In genomic region chr17:41178341-41178740, GRCh38 we compare ENCODE assay signal across 21 cellular contexts. TPM values are rescaled to one million over a fixed set of nuclear protein-coding genes. Genes with fewer than 3 reads are reported as not detected.
DNase-seq lines count a peak whose midpoint lies in the region; ATAC-seq, FAIRE-seq and TF ChIP-seq lines count a peak whose summit lies in the region.
"Had no signal": no experiment of that assay in that cellular context is flagged by ENCODE, and none has a peak within 500 bp of the region (broad histone marks: within the 10 kb centered on the region; RNA-seq: fewer than 3 reads in every experiment).

No MANE protein-coding gene starts in this region.

- intact Hi-C loops in gastrocnemius medialis (cut with DNase I; ENCODE audit: low total_unique reads) = no loop called here

- peak overlapping the region; percentile 65 for H2AFZ ChIP-seq in GM23248
- H2AFZ ChIP-seq: PC-9 had no signal

- POLR2A ChIA-PET in AG04449 (lab: Yijun Ruan, JAX) = interaction anchor here (0.9 kb wide), 1 partner anchor 17 kb away, joined by 3 read pairs; no protein-coding TSS in a partner anchor

- ATAC-seq in memory B cell (ENCODE audit: low read depth) (peak; percentile 67), gastrocnemius medialis (no peak)
- ATAC-seq: K562 had no signal

- H3K9ac ChIP-seq in GM23248 = peak overlapping the region; percentile 73

- H4K20me1 ChIP-seq in GM23248 (ENCODE audit: insufficient read depth) = no peaks in the 10 kb centered on the region

- peak; percentile 14 for DNase-seq in AG04449 (ENCODE audit: low read depth, low spot score)
- peak; percentile 90 for DNase-seq in GM23248
- DNase-seq in astrocyte of the spinal cord (ENCODE audit: low read depth, low spot score) = peak; percentile 5
- DNase-seq in memory B cell (ENCODE audit: low spot score in 2 of 2) = no peak
- DNase-seq in endothelial cell (ENCODE audit: low spot score) = no peak
- DNase-seq in gastrocnemius medialis = no peak
- DNase-seq in GM12891 (ENCODE audit: insufficient read length, low spot score) = no peak
- DNase-seq in ureter (ENCODE audit: low spot score) = no peak
- DNase-seq: activated CD4-positive, alpha-beta T cell treated with anti-CD3 and anti-CD28 coated beads for 1 hour; activated T-cell treated with anti-CD3 and anti-CD28 coated beads, Interleukin-2, amount 50 U/mL, for 48 hours; DMS79 treated with DMSO at 0.1 percent for 48 hours; NCI-H187; NCI-H510A treated with DMSO at 0.1 percent for 48 hours; PC-9; T-helper 1 cell had no signal

- peaks cover 26% of the 10 kb centered on the region for H3F3A ChIP-seq in GM23248 (ENCODE audit: insufficient read depth)

- no peak overlapping the region for H3K4me3 ChIP-seq in AG04449 (ENCODE audit: low read depth, low read length)
- H3K4me3 ChIP-seq in GM23248 = 0 out of 2 replicates have a peak overlapping the region, but pooled peaks have one; percentile 13
- no peak overlapping the region for H3K4me3 ChIP-seq in astrocyte of the spinal cord (ENCODE audit: low read depth, low read length)
- no peak overlapping the region for H3K4me3 ChIP-seq in gastrocnemius medialis
- H3K4me3 ChIP-seq: K562, PC-9 had no signal

- H3K9me3 Mint-ChIP-seq in memory B cell (no peaks in the 10 kb centered on the region), endothelial cell (ENCODE audit: unreplicated experiment) (no peaks in the 10 kb centered on the region)

- H3K79me2 ChIP-seq in GM23248 (ENCODE audit: insufficient read depth) = no peaks in the 10 kb centered on the region

- H3K4me3 Mint-ChIP-seq in memory B cell = no peak overlapping the region
- no peak overlapping the region for H3K4me3 Mint-ChIP-seq in endothelial cell (ENCODE audit: unreplicated experiment)

- H3K4me2 ChIP-seq in GM23248 (ENCODE audit: unreplicated experiment) = peak overlapping the region; percentile 5
- H3K4me2 ChIP-seq: PC-9 had no signal

- TF ChIP-seq POLR2A in gastrocnemius medialis (IDR thresholded peaks at IDR 0.05) = no peak
- no peak for TF ChIP-seq POLR2A in GM12891 (IDR thresholded peaks at IDR 0.05; ENCODE audit: low read depth, low read length)

- no peaks in the 10 kb centered on the region for H3K9me2 ChIP-seq in GM23248 (ENCODE audit: insufficient read depth)

- no peaks in the 10 kb centered on the region for H3K9me3 ChIP-seq in GM23248 (ENCODE audit: low read depth)
- H3K9me3 ChIP-seq in gastrocnemius medialis = no peaks in the 10 kb centered on the region

- H3K27me3 Mint-ChIP-seq in memory B cell = no peaks in the 10 kb centered on the region
- H3K27me3 Mint-ChIP-seq in endothelial cell (ENCODE audit: unreplicated experiment) = no peaks in the 10 kb centered on the region

- no peaks in the 10 kb centered on the region for H3K27me3 ChIP-seq in GM23248 (replicated peaks; ENCODE audit: insufficient read depth)
- H3K27me3 ChIP-seq in gastrocnemius medialis = no peaks in the 10 kb centered on the region

- H3K36me3 Mint-ChIP-seq in memory B cell (no peaks in the 10 kb centered on the region), endothelial cell (ENCODE audit: low read depth, unreplicated experiment) (no peaks in the 10 kb centered on the region)

- H3K4me1 Mint-ChIP-seq in memory B cell (peaks cover 30% of the 10 kb centered on the region), endothelial cell (ENCODE audit: unreplicated experiment) (no peaks in the 10 kb centered on the region)

- H3K4me1 ChIP-seq in GM23248 (ENCODE audit: insufficient read depth) (peaks cover 18% of the 10 kb centered on the region), gastrocnemius medialis (no peaks in the 10 kb centered on the region)

- H3K27ac Mint-ChIP-seq in memory B cell (no peak overlapping the region), endothelial cell (ENCODE audit: unreplicated experiment) (no peak overlapping the region)

- in situ Hi-C loops in GM23248 (cut with MboI) (no loop called here), astrocyte of the spinal cord (cut with HindIII; ENCODE audit: low sequenced_read_pairs) (no loop called here), gastrocnemius medialis (cut with MboI; ENCODE audit: low sequenced_read_pairs in 4 of 4) (loop anchor here in 1 of 4 donors (25.0 kb wide), 1 partner anchor 91 kb away; the partner anchor contains the start of genes KRTAP4-7 and KRTAP4-8)

- no peak for FAIRE-seq in GM12891 (lab: Jason Lieb, UNC)
- FAIRE-seq: colon, K562 had no signal

- H3K27ac ChIP-seq in GM23248 (peak overlapping the region; percentile 96), gastrocnemius medialis (no peak overlapping the region)
- H3K27ac ChIP-seq: PC-9 had no signal

- 32 to 33% methylated on average over 3 of the region's 3 CpGs for WGBS in GM23248 (ENCODE audit: low coverage in 1 of 2, low lambda C conversion rate in 2 of 2, missing lambda C conversion rate in 2 of 2), 2 experiments

- TF ChIP-seq CTCF in AG04449 (IDR thresholded peaks at IDR 0.05; ENCODE audit: insufficient read depth, low read length, missing control alignments) (no peak), astrocyte of the spinal cord (IDR thresholded peaks at IDR 0.05; ENCODE audit: low read depth, low read length) (no peak), endothelial cell (IDR thresholded peaks at IDR 0.05; ENCODE audit: unreplicated experiment) (no peak), gastrocnemius medialis (IDR thresholded peaks at IDR 0.05 in 4 of 5, conservative IDR thresholded peaks at IDR 0.05 in 1 of 5) (no peak)

- CTCF ChIA-PET in AG04449 (lab: Yijun Ruan, JAX) = interaction anchor here (1.8 kb wide), 1 partner anchor 9 kb away, joined by 5 read pairs; no protein-coding TSS in a partner anchor

- H3K36me3 ChIP-seq in GM23248 (ENCODE audit: low read depth) (no peaks in the 10 kb centered on the region), gastrocnemius medialis (no peaks in the 10 kb centered on the region)

TF ChIP-seq in GM12891, 5 proteins besides CTCF, POLR2A, EP300 and RAD21:
- no peak for TF ChIP-seq PAX5 (IDR thresholded peaks at IDR 0.05; ENCODE audit: insufficient read depth, low read length, severe bottlenecking)
- no peak for TF ChIP-seq TAF1 (IDR thresholded peaks at IDR 0.05; ENCODE audit: low read depth, low read length)
- no peak for TF ChIP-seq POLR2AphosphoS5 (IDR thresholded peaks at IDR 0.05; ENCODE audit: low read depth, low read length)
- no peak for TF ChIP-seq SPI1 (IDR thresholded peaks at IDR 0.05; ENCODE audit: low read depth, low read length)
- TF ChIP-seq POU2F2 (IDR thresholded peaks at IDR 0.05; ENCODE audit: low read depth, low read length) = no peak

RNA-seq across cellular contexts. Expression of gene KRTAP4-2, which starts 0.3 kb away (rescaled TPM):
- total RNA-seq in GM23248 (2014; rRNA removed; shearing (Covaris generic)) = not detected in 2 replicates
- polyA plus RNA-seq in GM23248 (2016; fragmentation: Nextera tagmentation; extraction: Ambion mirVana) = not detected in 2 replicates
- total RNA-seq in endothelial cell (ENCODE audit: unreplicated experiment) = not detected
- total RNA-seq in gastrocnemius medialis = not detected
- not detected for polyA plus RNA-seq in GM12891 (2012; ENCODE audit: low read depth, missing spikeins)
- not detected for total RNA-seq in ureter
- total RNA-seq: K562, mesenteric fat pad, osteocyte, PC-9, subcutaneous adipose tissue had no signal
- polyA plus RNA-seq: adipose tissue, K562 had no signal

RNA-seq across cellular contexts. Expression of gene KRTAP4-1, which starts 6.4 kb away (rescaled TPM):
- total RNA-seq in GM23248 (2014; rRNA removed; shearing (Covaris generic)) = 0.76 TPM in 1 of 2 replicates, not detected in the other
- not detected in 2 replicates for polyA plus RNA-seq in GM23248 (2016; fragmentation: Nextera tagmentation; extraction: Ambion mirVana)
- not detected for total RNA-seq in endothelial cell (ENCODE audit: unreplicated experiment)
- not detected for total RNA-seq in gastrocnemius medialis
- not detected for polyA plus RNA-seq in GM12891 (2012; ENCODE audit: low read depth, missing spikeins)
- total RNA-seq in ureter = not detected
- total RNA-seq: K562, mesenteric fat pad, osteocyte, PC-9, subcutaneous adipose tissue had no signal
- polyA plus RNA-seq: adipose tissue, K562 had no signal

RNA-seq across cellular contexts. Expression of gene KRTAP4-3, which starts 10.3 kb away (rescaled TPM):
- total RNA-seq in GM23248 (2014; rRNA removed; shearing (Covaris generic)) = not detected in 2 replicates
- not detected in 2 replicates for polyA plus RNA-seq in GM23248 (2016; fragmentation: Nextera tagmentation; extraction: Ambion mirVana)
- not detected for total RNA-seq in endothelial cell (ENCODE audit: unreplicated experiment)
- not detected for total RNA-seq in gastrocnemius medialis
- not detected for polyA plus RNA-seq in GM12891 (2012; ENCODE audit: low read depth, missing spikeins)
- total RNA-seq in ureter = not detected
- total RNA-seq: K562, mesenteric fat pad, osteocyte, PC-9, subcutaneous adipose tissue had no signal
- polyA plus RNA-seq: adipose tissue, K562 had no signal

RNA-seq across cellular contexts. Expression of gene KRTAP9-1, which starts 11.3 kb away (rescaled TPM):
- total RNA-seq in GM23248 (2014; rRNA removed; shearing (Covaris generic)) = not detected in 2 replicates
- polyA plus RNA-seq in GM23248 (2016; fragmentation: Nextera tagmentation; extraction: Ambion mirVana) = not detected in 2 replicates
- total RNA-seq in endothelial cell (ENCODE audit: unreplicated experiment) (not detected), gastrocnemius medialis (not detected), ureter (not detected)
- polyA plus RNA-seq in GM12891 (2012; ENCODE audit: low read depth, missing spikeins) = not detected
- total RNA-seq: K562, mesenteric fat pad, osteocyte, PC-9, subcutaneous adipose tissue had no signal
- polyA plus RNA-seq: adipose tissue, K562 had no signal

RNA-seq across cellular contexts. Expression of gene KRTAP4-4, which starts 17.8 kb away (rescaled TPM):
- total RNA-seq in GM23248 (2014; rRNA removed; shearing (Covaris generic)) = not detected in 2 replicates
- polyA plus RNA-seq in GM23248 (2016; fragmentation: Nextera tagmentation; extraction: Ambion mirVana) = not detected in 2 replicates
- total RNA-seq in endothelial cell (ENCODE audit: unreplicated experiment) = not detected
- not detected for total RNA-seq in gastrocnemius medialis
- polyA plus RNA-seq in GM12891 (2012; ENCODE audit: low read depth, missing spikeins) = not detected
- total RNA-seq in ureter = not detected
- total RNA-seq: K562, mesenteric fat pad, osteocyte, PC-9, subcutaneous adipose tissue had no signal
- polyA plus RNA-seq: adipose tissue, K562 had no signal

Comparison
In these comparisons a context has a peak if more than half of its experiments do, and no peak if none do; other contexts are left out.
1. DNase-seq: peak in AG04449 (single experiment), GM23248 (single experiment) and astrocyte of the spinal cord (single experiment); none in memory B cell (0 of 2), endothelial cell (single experiment), gastrocnemius medialis (0 of 2), GM12891 (single experiment) and ureter (single experiment).